In the genomic region with DNA sequence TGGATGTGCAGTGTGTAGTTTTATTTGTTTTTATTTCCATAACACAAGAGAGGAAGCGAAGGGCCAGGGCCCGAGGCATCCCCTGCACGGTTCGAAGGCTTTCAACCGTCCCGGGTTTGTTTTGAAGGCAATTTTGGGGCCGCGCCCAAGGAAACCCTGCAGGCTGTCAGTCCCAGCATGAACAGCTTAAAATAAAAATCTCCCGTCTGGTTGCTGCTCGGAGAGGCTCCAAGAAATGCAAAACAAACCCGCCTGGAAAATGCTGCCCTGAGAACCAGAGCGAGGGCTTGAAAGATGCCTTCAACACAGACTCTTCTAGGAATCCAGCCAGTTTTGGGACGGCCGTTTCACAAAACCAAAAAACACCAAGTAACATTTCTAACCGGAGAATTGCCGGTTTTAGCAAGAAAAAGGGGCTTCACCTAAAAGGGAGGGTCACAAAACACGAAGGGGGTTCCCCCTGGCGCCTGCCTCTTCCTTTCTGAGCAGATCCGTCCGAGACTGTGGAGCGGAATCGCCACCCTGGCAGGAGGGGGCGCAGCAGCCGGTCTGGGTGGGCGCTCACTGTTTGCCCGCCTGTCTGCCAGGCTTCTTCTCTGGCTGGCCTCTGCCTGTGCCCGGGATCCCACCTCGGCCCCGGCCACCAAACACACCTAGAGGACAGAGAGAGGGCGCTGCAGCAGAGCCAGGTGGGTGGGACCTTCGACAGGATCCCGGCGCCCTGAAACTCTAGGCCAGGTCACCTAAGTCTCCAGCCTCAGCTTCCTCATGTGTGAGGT, we compare ENCODE assay signal across 9 cellular contexts. TPM values are rescaled to one million over a fixed set of nuclear protein-coding genes. Genes with fewer than 3 reads are reported as not detected.
DNase-seq lines count a peak whose midpoint lies in the region; ATAC-seq and TF ChIP-seq lines count a peak whose summit lies in the region.
"Had no signal": no experiment of that assay in that cellular context is flagged by ENCODE, and none has a peak within 500 bp of the region (broad histone marks: within the 10 kb centered on the region; RNA-seq: fewer than 3 reads in every experiment).

No MANE protein-coding gene starts in this region.

- H3K9me3 ChIP-seq in esophagus (ENCODE audit: control insufficient read depth in 2 of 2, insufficient read depth in 1 of 2, low read depth in 1 of 2, low read length in 1 of 2), result no peaks in the 10 kb centered on the region

- H3K4me3 ChIP-seq in GM06990 (replicated peaks; ENCODE audit: low read depth, low read length) (peak overlapping the region; percentile 4; the same call in 1 of the 2 replicates), esophagus (ENCODE audit: low read depth in 1 of 2, low read length in 2 of 2) (no peak overlapping the region), skin epidermis (no peak overlapping the region)

- intact Hi-C loops in activated CD4-positive, alpha-beta memory T cell treated with anti-CD3 and anti-CD28 coated beads for 36 hours (cut with micrococcal nuclease), result no loop called here

- POLR2A ChIA-PET in activated CD4-positive, alpha-beta memory T cell treated with anti-CD3 and anti-CD28 coated beads for 36 hours (lab: Charles Lee), result interaction anchor here (1.3 to 2.7 kb wide), 3 partner anchors 14 to 27 kb away, joined by 4 to 25 read pairs (median 6); a partner anchor contains a TSS

- TF ChIP-seq CTCF in GM06990 (IDR thresholded peaks at IDR 0.05; ENCODE audit: insufficient read depth, low read length, poor library complexity, severe bottlenecking), result peak; percentile 39

- H3K27ac Mint-ChIP-seq in activated CD4-positive, alpha-beta memory T cell treated with anti-CD3 and anti-CD28 coated beads for 36 hours, result peak overlapping the region; percentile 99

- no peaks in the 10 kb centered on the region for H3K27me3 ChIP-seq in GM06990 (replicated peaks; ENCODE audit: control insufficient read depth, insufficient read depth, low read length)
- H3K27me3 ChIP-seq in esophagus (ENCODE audit: control insufficient read depth in 1 of 2, insufficient read depth in 2 of 2, low read length in 2 of 2), result no peaks in the 10 kb centered on the region

- CTCF ChIA-PET in activated CD4-positive, alpha-beta memory T cell treated with anti-CD3 and anti-CD28 coated beads for 36 hours (lab: Charles Lee), result interaction anchor here (0.6 to 2.2 kb wide), 4 partner anchors 15 to 28 kb away, joined by 4 to 26 read pairs (median 6); a partner anchor contains a TSS

- H3K4me1 Mint-ChIP-seq in activated CD4-positive, alpha-beta memory T cell treated with anti-CD3 and anti-CD28 coated beads for 36 hours (ENCODE audit: low read depth), result peaks cover 34% of the 10 kb centered on the region

- 45 to 53% methylated on average over 32 to 33 of the region's 33 CpGs for WGBS in esophagus, 2 donors

- H3K4me1 ChIP-seq in esophagus (ENCODE audit: control insufficient read depth in 2 of 2, insufficient read depth in 2 of 2, low read length in 1 of 2), result peaks cover 0 to 24% of the 10 kb centered on the region in 2 donors

- peak overlapping the region; percentile 69 to 91 for H3K27ac ChIP-seq in esophagus (ENCODE audit: low read depth in 2 of 2, low read length in 1 of 2)
- peak overlapping the region in 18 of 21 experiments; percentile 4 to 99 (median 74) for H3K27ac ChIP-seq in skin epidermis

- no peak for ATAC-seq in GM21717 (IDR thresholded peaks at IDR 0.05; ENCODE audit: unreplicated experiment)

- H3K4me3 Mint-ChIP-seq in activated CD4-positive, alpha-beta memory T cell treated with anti-CD3 and anti-CD28 coated beads for 36 hours, result peak overlapping the region; percentile 96

- no peak for DNase-seq in GM06990 (ENCODE audit: extremely low read depth, insufficient read length)
- peak; percentile 68 for DNase-seq in activated CD4-positive, alpha-beta memory T cell treated with anti-CD3 and anti-CD28 coated beads for 36 hours
- no peak for DNase-seq in NCI-H345 treated with DMSO at 0.1 percent for 48 hours (lab: John Stamatoyannopoulos, UW; ENCODE audit: unreplicated experiment)
- no peak for DNase-seq in NCI-H1092 (lab: John Stamatoyannopoulos, UW)
- no peak for DNase-seq in DMS79 treated with DMSO at 0.1 percent for 48 hours (lab: John Stamatoyannopoulos, UW)
- DNase-seq: GF-D8 had no signal

- peaks cover 15% of the 10 kb centered on the region for H3K36me3 ChIP-seq in GM06990 (ENCODE audit: control insufficient read depth, insufficient read depth, low read length)
- peaks cover 0 to 24% of the 10 kb centered on the region in 2 donors for H3K36me3 ChIP-seq in esophagus (ENCODE audit: control insufficient read depth in 2 of 2, insufficient read depth in 2 of 2, low read length in 1 of 2)

- no peaks in the 10 kb centered on the region for H3K27me3 Mint-ChIP-seq in activated CD4-positive, alpha-beta memory T cell treated with anti-CD3 and anti-CD28 coated beads for 36 hours

- H3K9me3 Mint-ChIP-seq in activated CD4-positive, alpha-beta memory T cell treated with anti-CD3 and anti-CD28 coated beads for 36 hours, result no peaks in the 10 kb centered on the region

- H3K36me3 Mint-ChIP-seq in activated CD4-positive, alpha-beta memory T cell treated with anti-CD3 and anti-CD28 coated beads for 36 hours, result peaks cover 38% of the 10 kb centered on the region

RNA-seq across cellular contexts. Expression of a gene that starts 15.8 kb away (rescaled TPM):
- 100 to 1,000 TPM; 356 to 361 TPM for total RNA-seq in activated CD4-positive, alpha-beta memory T cell treated with anti-CD3 and anti-CD28 coated beads for 36 hours
- 100 to 1,000 TPM in 1 of 2 donors, 10 to 100 TPM in 1; 96.9 to 113 TPM for polyA plus RNA-seq in esophagus

RNA-seq across cellular contexts. Expression of a gene that starts 25.7 kb away (rescaled TPM):
- 100 to 1,000 TPM; 232 to 236 TPM for total RNA-seq in activated CD4-positive, alpha-beta memory T cell treated with anti-CD3 and anti-CD28 coated beads for 36 hours
- polyA plus RNA-seq in esophagus, result 10 to 100 TPM; 57.9 to 84.5 TPM

RNA-seq across cellular contexts. Expression of a gene that starts 32.8 kb away (rescaled TPM):
- under 1 TPM; 0.36 to 0.39 TPM for total RNA-seq in activated CD4-positive, alpha-beta memory T cell treated with anti-CD3 and anti-CD28 coated beads for 36 hours
- polyA plus RNA-seq in esophagus, result 10 to 100 TPM in 1 of 2 donors, under 1 TPM in 1; 0.88 to 12.2 TPM

RNA-seq across cellular contexts. Expression of a gene that starts 33.3 kb away (rescaled TPM):
- total RNA-seq in activated CD4-positive, alpha-beta memory T cell treated with anti-CD3 and anti-CD28 coated beads for 36 hours, result 10 to 100 TPM; 29.0 to 30.8 TPM
- 1 to 10 TPM; 1.8 to 1.9 TPM for polyA plus RNA-seq in esophagus
